Comparison of ENCODE assay signal across 26 cellular contexts in genomic region chr11:70530010-70530409, GRCh38.
"Had no signal": no experiment of that assay in that cellular context is flagged by ENCODE, and none has a peak within 500 bp of the region (broad histone marks: within the 10 kb centered on the region; RNA-seq: fewer than 3 reads in every experiment).

No MANE protein-coding gene starts in this region.

- H3K27me3 ChIP-seq: ovary, testis had no signal

- H3K9me3 ChIP-seq: esophagus squamous epithelium, heart right ventricle, lower lobe of right lung, ovary, testis, tibial artery had no signal

- H3K27me3 Mint-ChIP-seq: type B pancreatic cell had no signal

- H3K36me3 Mint-ChIP-seq: memory B cell; stimulated activated memory B cell treated with anti-CD40 and anti-IgM and Interleukin-4, amounts not matched to agents 10 μg/mL and 1 μg/mL and 100 μg/mL, for 72 hours; type B pancreatic cell had no signal

- ATAC-seq: effector memory CD8-positive, alpha-beta T cell; heart right ventricle; left ventricle myocardium superior; lower lobe of right lung; sciatic nerve; stimulated activated memory B cell treated with anti-CD40 and anti-IgM and Interleukin-4, amounts not matched to agents 10 μg/mL and 1 μg/mL and 100 μg/mL, for 72 hours; stimulated activated naive CD8-positive, alpha-beta T cell treated with anti-CD3 and anti-CD28 coated beads, Interleukin-15, Interleukin-2, amounts not matched to agents 100 U/mL and 50 U/mL, for 24 hours had no signal

- H3K9me3 Mint-ChIP-seq: effector memory CD8-positive, alpha-beta T cell; type B pancreatic cell had no signal

- FAIRE-seq: endometrium, islet of Langerhans had no signal

- H3K4me3 Mint-ChIP-seq: effector memory CD8-positive, alpha-beta T cell; memory B cell; nephron; stimulated activated memory B cell treated with anti-CD40 and anti-IgM and Interleukin-4, amounts not matched to agents 10 μg/mL and 1 μg/mL and 100 μg/mL, for 72 hours; type B pancreatic cell had no signal

- H3K27ac Mint-ChIP-seq: effector memory CD8-positive, alpha-beta T cell; memory B cell; nephron; stimulated activated memory B cell treated with anti-CD40 and anti-IgM and Interleukin-4, amounts not matched to agents 10 μg/mL and 1 μg/mL and 100 μg/mL, for 72 hours; type B pancreatic cell had no signal

- H3K27ac ChIP-seq: esophagus squamous epithelium, heart right ventricle, lower lobe of right lung, ovary, testis, tibial artery had no signal

- H3K36me3 ChIP-seq: esophagus squamous epithelium, heart right ventricle, lower lobe of right lung, ovary, tibial artery had no signal

- H3K4me1 ChIP-seq: heart right ventricle, testis, tibial artery had no signal

- H3K4me1 Mint-ChIP-seq: memory B cell; stimulated activated memory B cell treated with anti-CD40 and anti-IgM and Interleukin-4, amounts not matched to agents 10 μg/mL and 1 μg/mL and 100 μg/mL, for 72 hours had no signal

- H3K4me3 ChIP-seq: esophagus squamous epithelium, heart right ventricle, lower lobe of right lung, ovary, testis, tibial artery had no signal

- DNase-seq: cortex of kidney; effector memory CD8-positive, alpha-beta T cell; erythroblast; esophagus squamous epithelium; foreskin melanocyte; glutamatergic neuron; heart right ventricle; hippocampal formation; kidney glomerular epithelial cell; lower lobe of right lung; nucleus accumbens; retina; stimulated activated CD4-positive, alpha-beta T cell treated with anti-CD3 and anti-CD28 coated beads, Interleukin-4, amount 100 ng/mL, for 4 hours; stimulated activated naive CD8-positive, alpha-beta T cell treated with anti-CD3 and anti-CD28 coated beads, Interleukin-15, Interleukin-2, amounts not matched to agents 100 U/mL and 50 U/mL, for 24 hours; substantia nigra; testis; tibial artery had no signal
